ENCODE assay signal across 23 cellular contexts in genomic region chr1:169753549-169753948, GRCh38. TPM values are rescaled to one million over a fixed set of nuclear protein-coding genes. Genes with fewer than 3 reads are reported as not detected.
"Had no signal": no experiment of that assay in that cellular context is flagged by ENCODE, and none has a peak within 500 bp of the region (broad histone marks: within the 10 kb centered on the region; RNA-seq: fewer than 3 reads in every experiment).

No MANE protein-coding gene starts in this region.

- H3K4me3 ChIP-seq: body of pancreas, colonic mucosa, esophagus squamous epithelium, left lung, mucosa of descending colon, skin epidermis, tibial nerve had no signal

- H3K27ac Mint-ChIP-seq: activated CD4-positive, alpha-beta T cell treated with anti-CD3 and anti-CD28 coated beads, Interleukin-2, amount 10 ng/mL, durations not matched to agents 7 days and 5 days; activated naive CD8-positive, alpha-beta T cell; naive thymus-derived CD4-positive, alpha-beta T cell had no signal

- H3K27me3 ChIP-seq: body of pancreas, colonic mucosa, esophagus squamous epithelium, tibial nerve had no signal

- ATAC-seq: body of pancreas; left lung; mucosa of descending colon; naive thymus-derived CD4-positive, alpha-beta T cell had no signal

- H3K36me3 Mint-ChIP-seq: activated naive CD8-positive, alpha-beta T cell; naive thymus-derived CD4-positive, alpha-beta T cell had no signal

- H3K27ac ChIP-seq: body of pancreas, colonic mucosa, esophagus squamous epithelium, left lung, skin epidermis, tibial nerve had no signal

- H3K4me1 Mint-ChIP-seq: activated CD4-positive, alpha-beta T cell treated with anti-CD3 and anti-CD28 coated beads, Interleukin-2, amount 10 ng/mL, durations not matched to agents 7 days and 5 days; naive thymus-derived CD4-positive, alpha-beta T cell had no signal

- H3K4me3 Mint-ChIP-seq: activated CD4-positive, alpha-beta T cell treated with anti-CD3 and anti-CD28 coated beads, Interleukin-2, amount 10 ng/mL, durations not matched to agents 7 days and 5 days; activated naive CD8-positive, alpha-beta T cell; naive thymus-derived CD4-positive, alpha-beta T cell had no signal

- H3K4me1 ChIP-seq: body of pancreas, colonic mucosa, esophagus squamous epithelium, left lung, tibial nerve had no signal

- DNase-seq: activated CD4-positive, alpha-beta T cell treated with anti-CD3 and anti-CD28 coated beads, Interleukin-2, amount 10 ng/mL, durations not matched to agents 7 days and 5 days; activated CD4-positive, CD25-positive, alpha-beta regulatory T cell; activated CD8-positive, alpha-beta memory T cell treated with anti-CD3 and anti-CD28 coated beads for 24 hours; activated gamma-delta T cell treated with Interleukin-2 at 50 U/mL for 16 hours; amniotic stem cell; body of pancreas; caudate nucleus; colonic mucosa; esophagus squamous epithelium; hippocampal formation; left lung; mucosa of descending colon; naive thymus-derived CD4-positive, alpha-beta T cell; stimulated activated CD4-positive, alpha-beta T cell treated with anti-CD3 and anti-CD28 coated beads, Interleukin-4, amount 100 ng/mL, for 4 hours; stimulated activated CD8-positive, alpha-beta memory T cell treated with anti-CD3 and anti-CD28 coated beads, Interleukin-4, amount 100 ng/mL, for 48 hours; stimulated activated naive CD4-positive, alpha-beta T cell treated with Interleukin-2 at 50 U/mL for 16 hours; substantia nigra; T-helper 2 cell had no signal

- H3K36me3 ChIP-seq: colonic mucosa, esophagus squamous epithelium, left lung, tibial nerve had no signal

- H3K9me3 ChIP-seq: body of pancreas, colonic mucosa, esophagus squamous epithelium, left lung, mucosa of descending colon, tibial nerve had no signal

- H3K9me3 Mint-ChIP-seq: activated CD4-positive, alpha-beta T cell treated with anti-CD3 and anti-CD28 coated beads, Interleukin-2, amount 10 ng/mL, durations not matched to agents 7 days and 5 days; naive thymus-derived CD4-positive, alpha-beta T cell had no signal

RNA-seq across cellular contexts. Expression of gene SELE, which starts 19.7 kb away (rescaled TPM):
- total RNA-seq: activated CD4-positive, alpha-beta T cell treated with anti-CD3 and anti-CD28 coated beads, Interleukin-2, amount 10 ng/mL, durations not matched to agents 7 days and 5 days; fibroblast of villous mesenchyme; naive thymus-derived CD4-positive, alpha-beta T cell had no signal
- polyA plus RNA-seq: keratinocyte; naive thymus-derived CD4-positive, alpha-beta T cell had no signal

RNA-seq across cellular contexts. Expression of gene SELL, which starts 42.1 kb away (rescaled TPM):
- total RNA-seq: fibroblast of villous mesenchyme had no signal
